In the genomic region with DNA sequence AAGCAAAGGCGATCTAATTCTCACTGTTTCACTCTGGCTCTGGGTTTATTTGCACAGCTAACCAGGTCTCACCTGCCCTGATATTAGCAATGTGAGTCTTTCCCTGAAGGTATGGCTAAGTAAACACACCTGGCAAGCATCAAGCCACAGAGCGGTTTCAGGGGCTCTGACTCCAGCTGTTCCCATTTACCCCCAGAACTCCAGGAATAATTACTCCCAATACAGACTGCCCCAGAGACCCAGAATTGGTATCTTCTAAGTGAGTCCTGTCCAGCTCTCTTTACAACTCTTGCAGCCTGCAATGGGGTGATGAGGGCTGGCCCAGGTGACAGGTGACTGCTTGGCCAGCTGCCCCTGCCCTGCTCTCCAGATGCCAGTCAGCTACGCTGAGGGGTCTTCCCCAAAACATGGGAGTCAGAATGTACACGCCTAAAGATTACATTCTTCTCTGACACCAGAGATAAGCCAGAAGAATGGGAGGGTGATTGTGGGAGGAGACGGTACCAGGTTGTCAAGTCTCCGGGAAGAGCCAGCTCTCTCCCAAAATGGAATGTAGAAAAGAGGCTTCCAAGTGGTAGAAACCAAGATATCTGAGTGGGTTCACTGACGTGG, we compare ENCODE assay signal across 14 cellular contexts. TPM values are rescaled to one million over a fixed set of nuclear protein-coding genes. Genes with fewer than 3 reads are reported as not detected.
DNase-seq lines count a peak whose midpoint lies in the region; ATAC-seq and TF ChIP-seq lines count a peak whose summit lies in the region.
"Had no signal": no experiment of that assay in that cellular context is flagged by ENCODE, and none has a peak within 500 bp of the region (broad histone marks: within the 10 kb centered on the region; RNA-seq: fewer than 3 reads in every experiment).

No MANE protein-coding gene starts in this region.

- no peak for ATAC-seq in activated CD8-positive, alpha-beta T cell treated with anti-CD3 and anti-CD28 coated beads, Interleukin-2, amount 10 ng/mL, durations not matched to agents 7 days and 5 days
- ATAC-seq in GM18907 (IDR thresholded peaks at IDR 0.05; ENCODE audit: unreplicated experiment): no peak
- ATAC-seq in natural killer cell: no peak

- H3K36me3 Mint-ChIP-seq in activated CD8-positive, alpha-beta T cell treated with anti-CD3 and anti-CD28 coated beads, Interleukin-2, amount 10 ng/mL, durations not matched to agents 7 days and 5 days (ENCODE audit: low read depth): no peaks in the 10 kb centered on the region
- H3K36me3 Mint-ChIP-seq in natural killer cell: no peaks in the 10 kb centered on the region
- H3K36me3 Mint-ChIP-seq: CD4-positive, alpha-beta memory T cell had no signal

- TF ChIP-seq CTCF in natural killer cell (IDR thresholded peaks at IDR 0.05): no peak

- peaks cover 6% of the 10 kb centered on the region for H3K4me1 Mint-ChIP-seq in activated CD8-positive, alpha-beta T cell treated with anti-CD3 and anti-CD28 coated beads, Interleukin-2, amount 10 ng/mL, durations not matched to agents 7 days and 5 days (ENCODE audit: low read depth)
- H3K4me1 Mint-ChIP-seq in natural killer cell: no peaks in the 10 kb centered on the region
- H3K4me1 Mint-ChIP-seq: neural crest cell had no signal

- H3K27me3 Mint-ChIP-seq in activated CD8-positive, alpha-beta T cell treated with anti-CD3 and anti-CD28 coated beads, Interleukin-2, amount 10 ng/mL, durations not matched to agents 7 days and 5 days (ENCODE audit: low read depth): peaks cover 10% of the 10 kb centered on the region
- peaks cover 18 to 23% of the 10 kb centered on the region in 2 donors for H3K27me3 Mint-ChIP-seq in natural killer cell (ENCODE audit: low read depth in 2 of 2)

- DNase-seq in NCI-H2107 treated with DMSO at 0.1 percent for 48 hours (lab: John Stamatoyannopoulos, UW; ENCODE audit: unreplicated experiment): peak; percentile 54
- no peak for DNase-seq in NCI-H2107 (lab: John Stamatoyannopoulos, UW)
- peak; percentile 98 for DNase-seq in NCI-H69 (lab: John Stamatoyannopoulos, UW)
- DNase-seq in kidney tubule cell (ENCODE audit: low spot score): peak; percentile 26
- no peak for DNase-seq in activated CD8-positive, alpha-beta T cell treated with anti-CD3 and anti-CD28 coated beads, Interleukin-2, amount 10 ng/mL, durations not matched to agents 7 days and 5 days
- no peak for DNase-seq in NCI-H446 (lab: John Stamatoyannopoulos, UW)
- DNase-seq in natural killer cell: no peak
- DNase-seq: activated CD4-positive, alpha-beta T cell treated with anti-CD3 and anti-CD28 coated beads, Interleukin-2, amount 50 U/mL, for 48 hours; activated effector memory CD4-positive, alpha-beta T cell treated with Interleukin-2 at 50 U/mL for 16 hours; CD4-positive, alpha-beta memory T cell; T-helper 2 cell had no signal

- no peaks in the 10 kb centered on the region for H3K9me3 Mint-ChIP-seq in activated CD8-positive, alpha-beta T cell treated with anti-CD3 and anti-CD28 coated beads, Interleukin-2, amount 10 ng/mL, durations not matched to agents 7 days and 5 days (ENCODE audit: insufficient read depth)
- no peaks in the 10 kb centered on the region for H3K9me3 Mint-ChIP-seq in natural killer cell
- H3K9me3 Mint-ChIP-seq: CD4-positive, alpha-beta memory T cell; neural crest cell had no signal

- CTCF ChIA-PET in activated CD8-positive, alpha-beta T cell treated with anti-CD3 and anti-CD28 coated beads, Interleukin-2, amount 10 ng/mL, durations not matched to agents 7 days and 5 days (lab: Charles Lee): no interaction called here

- POLR2A ChIA-PET in activated CD8-positive, alpha-beta T cell treated with anti-CD3 and anti-CD28 coated beads, Interleukin-2, amount 10 ng/mL, durations not matched to agents 7 days and 5 days (lab: Charles Lee): no interaction called here

- no peak overlapping the region for H3K4me3 Mint-ChIP-seq in activated CD8-positive, alpha-beta T cell treated with anti-CD3 and anti-CD28 coated beads, Interleukin-2, amount 10 ng/mL, durations not matched to agents 7 days and 5 days
- no peak overlapping the region for H3K4me3 Mint-ChIP-seq in natural killer cell
- H3K4me3 Mint-ChIP-seq: CD4-positive, alpha-beta memory T cell; neural crest cell had no signal

- intact Hi-C loops in natural killer cell (cut with micrococcal nuclease): no loop called here

- no peak overlapping the region for H3K27ac Mint-ChIP-seq in activated CD8-positive, alpha-beta T cell treated with anti-CD3 and anti-CD28 coated beads, Interleukin-2, amount 10 ng/mL, durations not matched to agents 7 days and 5 days
- no peak overlapping the region for H3K27ac Mint-ChIP-seq in natural killer cell

RNA-seq across cellular contexts. Expression of a gene that starts 4.9 kb away (rescaled TPM):
- total RNA-seq in activated CD8-positive, alpha-beta T cell treated with anti-CD3 and anti-CD28 coated beads, Interleukin-2, amount 10 ng/mL, durations not matched to agents 7 days and 5 days: not detected
- not detected for total RNA-seq in natural killer cell
- total RNA-seq: CD4-positive, alpha-beta memory T cell; neural crest cell; RPMI7951 had no signal

RNA-seq across cellular contexts. Expression of a gene that starts 52.9 kb away (rescaled TPM):
- total RNA-seq in activated CD8-positive, alpha-beta T cell treated with anti-CD3 and anti-CD28 coated beads, Interleukin-2, amount 10 ng/mL, durations not matched to agents 7 days and 5 days: 10 to 100 TPM; 33.0 to 35.6 TPM
- 10 to 100 TPM; 13.0 to 20.5 (median 14.6) TPM for total RNA-seq in natural killer cell

Comparison
In these comparisons a context has a peak if more than half of its experiments do, and no peak if none do; other contexts are left out.
1. DNase-seq: peak in NCI-H2107 treated with DMSO at 0.1 percent for 48 hours (single experiment), NCI-H69 (single experiment) and kidney tubule cell (single experiment); none in NCI-H2107 (single experiment), activated CD8-positive, alpha-beta T cell treated with anti-CD3 and anti-CD28 coated beads, Interleukin-2, amount 10 ng/mL, durations not matched to agents 7 days and 5 days (single experiment), NCI-H446 (0 of 2) and natural killer cell (single experiment).